11 cellular contexts compared by ENCODE assay signal in the genomic region with DNA sequence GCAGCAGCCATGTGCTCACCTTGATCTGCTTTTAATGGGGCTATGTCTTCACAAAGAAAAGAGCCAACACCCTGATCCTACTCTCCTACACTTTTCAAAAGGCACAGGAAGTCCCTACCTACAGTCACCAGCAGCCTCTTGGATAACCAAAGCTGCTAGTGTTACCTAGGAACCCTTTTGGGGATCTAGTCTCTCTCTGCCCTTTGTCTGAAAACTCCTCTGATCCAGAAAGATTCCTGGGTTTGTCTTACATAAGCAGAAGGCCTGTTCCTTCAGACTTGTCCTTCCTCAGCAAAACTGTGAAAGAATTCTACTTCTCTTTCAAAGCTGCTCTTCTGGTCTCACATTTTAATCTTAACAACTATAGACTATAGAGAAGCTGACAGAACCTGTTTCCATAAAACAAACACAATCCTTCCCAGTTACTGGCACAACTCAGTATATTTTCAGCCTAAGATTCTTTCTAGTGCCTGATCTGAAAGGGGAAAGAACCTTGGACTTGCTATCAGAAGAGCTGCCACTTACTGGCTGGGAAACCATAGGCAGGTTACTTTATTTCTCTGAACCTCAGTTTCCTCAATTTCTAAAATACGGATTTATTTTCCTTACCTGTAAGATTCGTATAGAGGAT. TPM values are rescaled to one million over a fixed set of nuclear protein-coding genes. Genes with fewer than 3 reads are reported as not detected.
A peak's percentile ranks its signal among the peaks of the same experiment; 100 is the strongest.
DNase-seq lines count a peak whose midpoint lies in the region; ATAC-seq, FAIRE-seq and TF ChIP-seq lines count a peak whose summit lies in the region.
"Had no signal": no experiment of that assay in that cellular context is flagged by ENCODE, and none has a peak within 500 bp of the region (broad histone marks: within the 10 kb centered on the region; RNA-seq: fewer than 3 reads in every experiment).

No MANE protein-coding gene starts in this region.

- no peak overlapping the region for H2AFZ ChIP-seq in mammary epithelial cell (ENCODE audit: low read depth, low read length)

- peak overlapping the region; percentile 89 for H3K9ac ChIP-seq in mammary epithelial cell (ENCODE audit: insufficient read depth, low read length)

- H3K36me3 ChIP-seq in mammary epithelial cell (ENCODE audit: insufficient read depth, low read length) = peaks cover 9% of the 10 kb centered on the region

- CTCF ChIA-PET in A549 (lab: Yijun Ruan, JAX) (no interaction called here), mammary epithelial cell (lab: Charles Lee; ENCODE audit: low non-redundant PET) (interaction anchor here (0.6 to 0.8 kb wide), 2 partner anchors 15 to 29 kb away, joined by 3 to 4 read pairs; no protein-coding TSS in a partner anchor)

- no peak overlapping the region for H3K4me3 ChIP-seq in A549
- H3K4me3 ChIP-seq in mammary epithelial cell (replicated peaks in 1 of 3; ENCODE audit: insufficient read depth in 1 of 3, low read depth in 2 of 3, low read length in 3 of 3) = peak overlapping the region in 1 of 3 experiments; percentile 4

- no peak for TF ChIP-seq POLR2A in A549 (IDR thresholded peaks at IDR 0.05; ENCODE audit: low read length)

- FAIRE-seq in A549 (lab: Jason Lieb, UNC) (no peak), HTR-8/SVneo (lab: Jason Lieb, UNC) (no peak)
- FAIRE-seq: G401.6 had no signal

- H3K4me2 ChIP-seq in A549 (peak overlapping the region; percentile 88; the same call in 1 of the 3 replicates), mammary epithelial cell (ENCODE audit: insufficient read depth, low read depth, low read length) (peak overlapping the region; percentile 59)

- in situ Hi-C loops in mammary epithelial cell (cut with MboI; ENCODE audit: low sequenced_read_pairs in 2 of 2) = loop anchor here in 1 of 2 donors (25.0 kb wide), 1 partner anchor 258 kb away; no protein-coding TSS in a partner anchor

- H3K27me3 ChIP-seq in mammary epithelial cell (ENCODE audit: insufficient read depth, low read length) = no peaks in the 10 kb centered on the region

- ATAC-seq in A549 (no peak), natural killer cell (no peak), GM19023 (IDR thresholded peaks at IDR 0.05; ENCODE audit: unreplicated experiment) (no peak), HG02885 (IDR thresholded peaks at IDR 0.05; ENCODE audit: poor library complexity, unreplicated experiment) (no peak)

- 82% methylated on average over 2 of the region's 2 CpGs for WGBS in A549 (ENCODE audit: missing lambda C conversion rate)
- 80% methylated on average over 2 of the region's 2 CpGs for WGBS in mammary epithelial cell (ENCODE audit: low coverage, missing lambda C conversion rate)

- POLR2A ChIA-PET in A549 (lab: Yijun Ruan, JAX) = no interaction called here

- no peaks in the 10 kb centered on the region for H3K9me3 Mint-ChIP-seq in HFFc6
- H3K9me3 Mint-ChIP-seq in natural killer cell = no peaks in the 10 kb centered on the region

- H3K27ac Mint-ChIP-seq in HFFc6 (peak overlapping the region; percentile 20; the same call in 1 of the 2 replicates), natural killer cell (peak overlapping the region in 1 of 2 donors; percentile 82)

- peak overlapping the region in 1 of 2 experiments; percentile 5; a peak in 1 of 6 replicates for H3K27ac ChIP-seq in A549
- H3K27ac ChIP-seq in mammary epithelial cell (ENCODE audit: insufficient read depth, low read depth, low read length) = peak overlapping the region; percentile 97

- no peaks in the 10 kb centered on the region for H4K20me1 ChIP-seq in mammary epithelial cell (ENCODE audit: insufficient read depth, low read length)

- dilution Hi-C loops in mammary epithelial cell (cut with HindIII; ENCODE audit: low sequenced_read_pairs) = no loop called here

- H3K27me3 Mint-ChIP-seq in HFFc6 (ENCODE audit: insufficient read depth) (peaks cover 2% of the 10 kb centered on the region), natural killer cell (ENCODE audit: low read depth in 2 of 2) (no peaks in the 10 kb centered on the region)

- H3K4me3 Mint-ChIP-seq in HFFc6 (no peak overlapping the region), natural killer cell (peak overlapping the region; percentile 53)

- H3K9me3 ChIP-seq in A549 (no peaks in the 10 kb centered on the region), mammary epithelial cell (replicated peaks; ENCODE audit: insufficient read depth, low read length) (no peaks in the 10 kb centered on the region)

- TSS peak; percentile 63 for BruUV-seq in mammary epithelial cell (replicated peaks; lab: Mats Ljungman, UMichigan)

- TF ChIP-seq EP300 in A549 (IDR thresholded peaks at IDR 0.05) = no peak

- DNase-seq in A549 (ENCODE audit: low read depth in 1 of 2, low spot score in 1 of 2) = no peak
- no peak for DNase-seq in HFFc6
- DNase-seq in mammary epithelial cell = no peak
- DNase-seq in natural killer cell = no peak
- no peak for DNase-seq in NCI-H524 treated with DMSO at 0.1 percent for 48 hours (lab: John Stamatoyannopoulos, UW)
- no peak for DNase-seq in HTR-8/SVneo (ENCODE audit: insufficient read length, low spot score)
- DNase-seq: midbrain, T1000 had no signal

- H3K4me1 ChIP-seq in A549 (peaks cover 27% of the 10 kb centered on the region), mammary epithelial cell (ENCODE audit: insufficient read depth, low read length) (peaks cover 65% of the 10 kb centered on the region)

- peaks cover 72% of the 10 kb centered on the region for H3K4me1 Mint-ChIP-seq in HFFc6 (ENCODE audit: low read depth)
- H3K4me1 Mint-ChIP-seq in natural killer cell = peaks cover 63 to 71% of the 10 kb centered on the region in 2 donors

- no peak for TF ChIP-seq RAD21 in A549 (conservative IDR thresholded peaks at IDR 0.05 in 1 of 2, IDR thresholded peaks at IDR 0.05 in 1 of 2)

- TF ChIP-seq CTCF in A549 (IDR thresholded peaks at IDR 0.05) (no peak), HFFc6 (IDR thresholded peaks at IDR 0.05) (no peak), mammary epithelial cell (conservative IDR thresholded peaks at IDR 0.05 in 1 of 2, IDR thresholded peaks at IDR 0.05 in 1 of 2; ENCODE audit: extremely low read depth in 1 of 2, insufficient read depth in 1 of 2, low read depth in 1 of 2, low read length in 2 of 2) (no peak), natural killer cell (IDR thresholded peaks at IDR 0.05) (no peak)

- peaks cover 95% of the 10 kb centered on the region for H3K79me2 ChIP-seq in mammary epithelial cell (ENCODE audit: insufficient read depth, low read length)

- H3K36me3 Mint-ChIP-seq in HFFc6 (ENCODE audit: low read depth) (peaks cover 8% of the 10 kb centered on the region; the same call in 1 of the 2 replicates), natural killer cell (no peaks in the 10 kb centered on the region)

- intact Hi-C loops in mammary epithelial cell (cut with micrococcal nuclease) = loop anchor here (10.0 kb wide), 2 partner anchors 170 to 450 kb away; no protein-coding TSS in a partner anchor
- intact Hi-C loops in natural killer cell (cut with micrococcal nuclease) = no loop called here

TF ChIP-seq in A549, 52 proteins besides CTCF, POLR2A, EP300 and RAD21 (continues in another document):
- no peak for TF ChIP-seq FOSB (CRISPR knock-in tag; IDR thresholded peaks at IDR 0.05)
- no peak for TF ChIP-seq SREBF2 (IDR thresholded peaks at IDR 0.05)
- no peak for TF ChIP-seq JUN (IDR thresholded peaks at IDR 0.05)
- TF ChIP-seq, protein P1, sequence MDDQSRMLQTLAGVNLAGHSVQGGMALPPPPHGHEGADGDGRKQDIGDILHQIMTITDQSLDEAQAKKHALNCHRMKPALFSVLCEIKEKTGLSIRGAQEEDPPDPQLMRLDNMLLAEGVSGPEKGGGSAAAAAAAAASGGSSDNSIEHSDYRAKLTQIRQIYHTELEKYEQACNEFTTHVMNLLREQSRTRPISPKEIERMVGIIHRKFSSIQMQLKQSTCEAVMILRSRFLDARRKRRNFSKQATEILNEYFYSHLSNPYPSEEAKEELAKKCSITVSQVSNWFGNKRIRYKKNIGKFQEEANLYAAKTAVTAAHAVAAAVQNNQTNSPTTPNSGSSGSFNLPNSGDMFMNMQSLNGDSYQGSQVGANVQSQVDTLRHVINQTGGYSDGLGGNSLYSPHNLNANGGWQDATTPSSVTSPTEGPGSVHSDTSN (IDR thresholded peaks at IDR 0.05) = no peak
- TF ChIP-seq, protein P2, sequence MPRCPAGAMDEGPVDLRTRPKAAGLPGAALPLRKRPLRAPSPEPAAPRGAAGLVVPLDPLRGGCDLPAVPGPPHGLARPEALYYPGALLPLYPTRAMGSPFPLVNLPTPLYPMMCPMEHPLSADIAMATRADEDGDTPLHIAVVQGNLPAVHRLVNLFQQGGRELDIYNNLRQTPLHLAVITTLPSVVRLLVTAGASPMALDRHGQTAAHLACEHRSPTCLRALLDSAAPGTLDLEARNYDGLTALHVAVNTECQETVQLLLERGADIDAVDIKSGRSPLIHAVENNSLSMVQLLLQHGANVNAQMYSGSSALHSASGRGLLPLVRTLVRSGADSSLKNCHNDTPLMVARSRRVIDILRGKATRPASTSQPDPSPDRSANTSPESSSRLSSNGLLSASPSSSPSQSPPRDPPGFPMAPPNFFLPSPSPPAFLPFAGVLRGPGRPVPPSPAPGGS (IDR thresholded peaks at IDR 0.05) = no peak
- no peak for TF ChIP-seq HOXA7 (CRISPR knock-in tag; IDR thresholded peaks at IDR 0.05)
- no peak for TF ChIP-seq RNF2 (IDR thresholded peaks at IDR 0.05; ENCODE audit: borderline replicate concordance, low read depth)

RNA-seq across cellular contexts. Expression of gene PLAGL2, which starts 2.9 kb away (rescaled TPM):
- polyA plus RNA-seq in A549 (2011; rRNA removed) = 6.1 and 12.0 TPM in 2 replicates
- 4.3 and 6.3 TPM in 2 replicates for polyA plus RNA-seq in A549 (2012; cell fraction: cytosol; rRNA removed)
- polyA plus RNA-seq in A549 (2012; cell fraction: nucleus; rRNA removed) = 5.3 and 7.4 TPM in 2 replicates
- 9.0 to 9.3 TPM (median 9.1 TPM) in 3 replicates for polyA plus RNA-seq in A549 (2017; fragmentation: RNase III; extraction: RNeasy Plus Mini Kit Qiagen cat#74134 plus additional on column Dnase treatment)
- 15.6 and 16.7 TPM in 2 replicates for polyA minus RNA-seq in A549 (2011; rRNA and poly(A)+ RNA removed)
- total RNA-seq in HFFc6 (2021; fragmentation: NEBNext Ultra II Directional; extraction: Animal tissue kit (Norgen Biotek cat#: 25700)) = 10 to 100 TPM in 2 of 6 experiments, 1 to 10 TPM in 4; 8.5 to 11.1 (median 9.5) TPM
- total RNA-seq in mammary epithelial cell = 10 to 100 TPM in 1 of 2 donors, 1 to 10 TPM in 1; 6.3 to 17.2 TPM
- polyA plus RNA-seq in mammary epithelial cell = 3.7 TPM
- polyA minus RNA-seq in mammary epithelial cell = 20.9 TPM
- 10 to 100 TPM; 13.5 to 16.6 (median 15.1) TPM for total RNA-seq in natural killer cell

RNA-seq across cellular contexts. Expression of gene POFUT1, which starts 3.1 kb away (rescaled TPM):
- polyA plus RNA-seq in A549 (2011; rRNA removed) (43.9 and 49.4 TPM in 2 replicates), A549 (2017; fragmentation: RNase III; extraction: RNeasy Plus Mini Kit Qiagen cat#74134 plus additional on column Dnase treatment) (29.2 to 30.3 TPM (median 29.6 TPM) in 3 replicates), mammary epithelial cell (25.0 TPM)
- polyA plus RNA-seq in A549 (2012; cell fraction: cytosol; rRNA removed) = 25.3 and 34.1 TPM in 2 replicates
- 28.2 and 33.9 TPM in 2 replicates for polyA plus RNA-seq in A549 (2012; cell fraction: nucleus; rRNA removed)
- 39.4 and 40.2 TPM in 2 replicates for polyA minus RNA-seq in A549 (2011; rRNA and poly(A)+ RNA removed)
- total RNA-seq in HFFc6 (2021; fragmentation: NEBNext Ultra II Directional; extraction: Animal tissue kit (Norgen Biotek cat#: 25700)) = 10 to 100 TPM; 64.1 to 83.7 (median 74.6) TPM
- total RNA-seq in mammary epithelial cell (10 to 100 TPM; 36.7 to 43.5 TPM), natural killer cell (10 to 100 TPM in 2 of 3 donors, 1 to 10 TPM in 1; 9.7 to 14.5 (median 13.2) TPM)
- polyA minus RNA-seq in mammary epithelial cell = 35.6 TPM
